In genomic region chr15:54289590-54290136, GRCh38 we compare ENCODE assay signal across 18 cellular contexts.
DNase-seq lines count a peak whose midpoint lies in the region; ATAC-seq, FAIRE-seq and TF ChIP-seq lines count a peak whose summit lies in the region.
"Had no signal": no experiment of that assay in that cellular context is flagged by ENCODE, and none has a peak within 500 bp of the region (broad histone marks: within the 10 kb centered on the region; RNA-seq: fewer than 3 reads in every experiment).

No MANE protein-coding gene starts in this region.

- no peak for TF ChIP-seq RAD21 in GM12878 (IDR thresholded peaks at IDR 0.05; ENCODE audit: insufficient read depth, low read depth, low read length)

- BruUV-seq in GM12878 (replicated peaks; lab: Mats Ljungman, UMichigan) (no TSS peak), MCF 10A (replicated peaks; lab: Mats Ljungman, UMichigan) (no TSS peak)

- H3K4me1 Mint-ChIP-seq in natural killer cell treated with Interleukin-12 subunit alpha and Interleukin-12 subunit beta and Interleukin-15 and Interleukin-18, amount 100 ng/mL, for 72 hours (ENCODE audit: low read depth in 2 of 2), result no peaks in the 10 kb centered on the region
- H3K4me1 Mint-ChIP-seq in natural killer cell, result no peaks in the 10 kb centered on the region
- no peaks in the 10 kb centered on the region for H3K4me1 Mint-ChIP-seq in activated CD8-positive, alpha-beta T cell treated with anti-CD3 and anti-CD28 coated beads, Interleukin-2, amount 10 ng/mL, durations not matched to agents 7 days and 5 days (ENCODE audit: low read depth)
- no peaks in the 10 kb centered on the region for H3K4me1 Mint-ChIP-seq in MCF 10A (ENCODE audit: insufficient read depth, unreplicated experiment)

- H3K4me3 ChIP-seq in GM12878 (no peak overlapping the region), coronary artery (no peak overlapping the region)
- H3K4me3 ChIP-seq: cardiac muscle cell, right atrium auricular region, SJCRH30, uterus had no signal

- no peak overlapping the region for H3K9ac ChIP-seq in GM12878 (ENCODE audit: control insufficient read depth, insufficient read depth, low read length)

- no peaks in the 10 kb centered on the region for H3K27me3 Mint-ChIP-seq in natural killer cell treated with Interleukin-12 subunit alpha and Interleukin-12 subunit beta and Interleukin-15 and Interleukin-18, amount 100 ng/mL, for 72 hours
- H3K27me3 Mint-ChIP-seq in natural killer cell (ENCODE audit: low read depth in 2 of 2) (no peaks in the 10 kb centered on the region), MCF 10A (ENCODE audit: insufficient read depth, unreplicated experiment) (no peaks in the 10 kb centered on the region)
- no peaks in the 10 kb centered on the region for H3K27me3 Mint-ChIP-seq in activated CD8-positive, alpha-beta T cell treated with anti-CD3 and anti-CD28 coated beads, Interleukin-2, amount 10 ng/mL, durations not matched to agents 7 days and 5 days (ENCODE audit: low read depth)
- H3K27me3 Mint-ChIP-seq: activated CD8-positive, alpha-beta memory T cell treated with anti-CD3 and anti-CD28 coated beads, Interleukin-2, amount 10 ng/mL, durations not matched to agents 7 days and 5 days had no signal

- no peak overlapping the region for H2AFZ ChIP-seq in GM12878 (ENCODE audit: control insufficient read depth, low read depth, low read length)

- no peak overlapping the region for H3K4me3 Mint-ChIP-seq in natural killer cell treated with Interleukin-12 subunit alpha and Interleukin-12 subunit beta and Interleukin-15 and Interleukin-18, amount 100 ng/mL, for 72 hours
- H3K4me3 Mint-ChIP-seq in natural killer cell (no peak overlapping the region), MCF 10A (ENCODE audit: unreplicated experiment) (no peak overlapping the region)
- no peak overlapping the region for H3K4me3 Mint-ChIP-seq in activated CD8-positive, alpha-beta T cell treated with anti-CD3 and anti-CD28 coated beads, Interleukin-2, amount 10 ng/mL, durations not matched to agents 7 days and 5 days
- H3K4me3 Mint-ChIP-seq: activated CD8-positive, alpha-beta memory T cell treated with anti-CD3 and anti-CD28 coated beads, Interleukin-2, amount 10 ng/mL, durations not matched to agents 7 days and 5 days; activated naive CD8-positive, alpha-beta T cell had no signal

- RAD21 ChIA-PET in GM12878 (lab: Charles Lee; ENCODE audit: unreplicated experiment), result interaction anchor here (0.7 to 5.9 kb wide), 29 partner anchors 9 to 326 kb away, joined by 3 to 65 read pairs (median 6); no protein-coding TSS in a partner anchor

- no peak overlapping the region for H3K27ac Mint-ChIP-seq in natural killer cell treated with Interleukin-12 subunit alpha and Interleukin-12 subunit beta and Interleukin-15 and Interleukin-18, amount 100 ng/mL, for 72 hours
- no peak overlapping the region for H3K27ac Mint-ChIP-seq in natural killer cell
- H3K27ac Mint-ChIP-seq in activated CD8-positive, alpha-beta T cell treated with anti-CD3 and anti-CD28 coated beads, Interleukin-2, amount 10 ng/mL, durations not matched to agents 7 days and 5 days, result no peak overlapping the region
- H3K27ac Mint-ChIP-seq in MCF 10A (ENCODE audit: low read depth, unreplicated experiment), result no peak overlapping the region
- H3K27ac Mint-ChIP-seq: activated CD8-positive, alpha-beta memory T cell treated with anti-CD3 and anti-CD28 coated beads, Interleukin-2, amount 10 ng/mL, durations not matched to agents 7 days and 5 days; activated naive CD8-positive, alpha-beta T cell had no signal

- H3K4me1 ChIP-seq in GM12878 (ENCODE audit: control insufficient read depth, insufficient read depth, low read length), result no peaks in the 10 kb centered on the region
- H3K4me1 ChIP-seq: right atrium auricular region, SJCRH30, uterus had no signal

- in situ Hi-C loops in GM12878 (cut with MboI), result no loop called here

- TF ChIP-seq CTCF in natural killer cell (IDR thresholded peaks at IDR 0.05), result no peak
- TF ChIP-seq CTCF in GM12878 (IDR thresholded peaks at IDR 0.05 in 2 of 3, conservative IDR thresholded peaks at IDR 0.05 in 1 of 3; ENCODE audit: control insufficient read depth in 2 of 3, extremely low read depth in 1 of 3, insufficient read depth in 1 of 3, low read depth in 3 of 3, low read length in 3 of 3), result no peak
- no peak for TF ChIP-seq CTCF in MCF 10A (IDR thresholded peaks at IDR 0.05; ENCODE audit: unreplicated experiment)
- TF ChIP-seq CTCF in coronary artery (IDR thresholded peaks at IDR 0.05), result no peak

- no peaks in the 10 kb centered on the region for H3K79me2 ChIP-seq in GM12878 (ENCODE audit: control insufficient read depth, insufficient read depth, low read length)

- FAIRE-seq in GM12878 (lab: Jason Lieb, UNC), result no peak
- FAIRE-seq: endometrium had no signal

- peak; percentile 75 to 91; a peak in 3 of 4 replicates for TF ChIP-seq EP300 in GM12878 (IDR thresholded peaks at IDR 0.05; ENCODE audit: borderline replicate concordance in 1 of 2, control insufficient read depth in 1 of 2, low read depth in 2 of 2, low read length in 2 of 2)

- no peaks in the 10 kb centered on the region for H3K27me3 ChIP-seq in GM12878 (replicated peaks in 1 of 2; ENCODE audit: control insufficient read depth in 2 of 2, insufficient read depth in 2 of 2, low read length in 1 of 2)
- H3K27me3 ChIP-seq: cardiac muscle cell, right atrium auricular region, SJCRH30, uterus had no signal

- H3K9me3 Mint-ChIP-seq in natural killer cell treated with Interleukin-12 subunit alpha and Interleukin-12 subunit beta and Interleukin-15 and Interleukin-18, amount 100 ng/mL, for 72 hours, result no peaks in the 10 kb centered on the region
- H3K9me3 Mint-ChIP-seq in natural killer cell (peaks cover 0 to 5% of the 10 kb centered on the region in 2 donors), MCF 10A (ENCODE audit: unreplicated experiment) (no peaks in the 10 kb centered on the region)
- no peaks in the 10 kb centered on the region for H3K9me3 Mint-ChIP-seq in activated CD8-positive, alpha-beta T cell treated with anti-CD3 and anti-CD28 coated beads, Interleukin-2, amount 10 ng/mL, durations not matched to agents 7 days and 5 days (ENCODE audit: insufficient read depth)

- intact Hi-C loops in natural killer cell (cut with micrococcal nuclease) (no loop called here), GM12878 (cut with micrococcal nuclease; ENCODE audit: unreplicated experiment) (loop anchor here (1.0 to 10.0 kb wide), 9 partner anchors 9 to 815 kb away; partner anchors contain the start of gene UNC13C), MCF 10A (cut with micrococcal nuclease) (no loop called here)

- H3K9me3 ChIP-seq in GM12878 (replicated peaks; ENCODE audit: control insufficient read depth, insufficient read depth, low read length), result no peaks in the 10 kb centered on the region
- H3K9me3 ChIP-seq: right atrium auricular region, SJCRH30, uterus had no signal

- CTCF ChIA-PET in GM12878 (lab: Yijun Ruan, JAX) (interaction anchor here (0.8 to 7.0 kb wide), 10 partner anchors 9 to 326 kb away, joined by 3 to 35 read pairs (median 4); no protein-coding TSS in a partner anchor), MCF 10A (lab: Yijun Ruan, JAX) (no interaction called here)
- CTCF ChIA-PET in activated CD8-positive, alpha-beta T cell treated with anti-CD3 and anti-CD28 coated beads, Interleukin-2, amount 10 ng/mL, durations not matched to agents 7 days and 5 days (lab: Charles Lee), result no interaction called here

- no peaks in the 10 kb centered on the region for H4K20me1 ChIP-seq in GM12878 (ENCODE audit: control insufficient read depth, insufficient read depth)

- TF ChIP-seq POLR2A in GM12878 (IDR thresholded peaks at IDR 0.05; ENCODE audit: low read depth, low read length), result no peak

- H3K4me2 ChIP-seq in GM12878 (ENCODE audit: control insufficient read depth, insufficient read depth), result no peak overlapping the region

- ATAC-seq in natural killer cell treated with Interleukin-12 subunit alpha and Interleukin-12 subunit beta and Interleukin-15 and Interleukin-18, amount 100 ng/mL, for 72 hours, result peak; percentile 32 to 56
- ATAC-seq in natural killer cell (no peak), GM21825 (IDR thresholded peaks at IDR 0.05; ENCODE audit: unreplicated experiment) (peak; percentile 73), HG03280 (IDR thresholded peaks at IDR 0.05; ENCODE audit: unreplicated experiment) (peak; percentile 80), GM12878 (peak; percentile 85)
- no peak for ATAC-seq in activated CD8-positive, alpha-beta T cell treated with anti-CD3 and anti-CD28 coated beads, Interleukin-2, amount 10 ng/mL, durations not matched to agents 7 days and 5 days
- ATAC-seq: activated CD8-positive, alpha-beta memory T cell treated with anti-CD3 and anti-CD28 coated beads, Interleukin-2, amount 10 ng/mL, durations not matched to agents 7 days and 5 days had no signal

- SMC1A ChIA-PET in GM12878 (lab: Charles Lee; ENCODE audit: uncharacterized antibody, unreplicated experiment), result interaction anchor here (0.6 to 5.9 kb wide), 42 partner anchors 8 to 818 kb away, joined by 3 to 64 read pairs (median 5); no protein-coding TSS in a partner anchor

- WGBS in GM12878 (ENCODE audit: insufficient coverage, insufficient replicate concordance, low lambda C conversion rate, missing lambda C conversion rate), result 3% methylated on average over 4 of the region's 4 CpGs

- no peak for DNase-seq in natural killer cell treated with Interleukin-12 subunit alpha and Interleukin-12 subunit beta and Interleukin-15 and Interleukin-18, amount 100 ng/mL, for 72 hours (ENCODE audit: low spot score)
- DNase-seq in natural killer cell (no peak), GM12878 (ENCODE audit: low read depth, low spot score) (peak; percentile 77), MCF 10A (ENCODE audit: unreplicated experiment) (no peak), coronary artery (ENCODE audit: low spot score) (no peak)
- DNase-seq in activated CD8-positive, alpha-beta T cell treated with anti-CD3 and anti-CD28 coated beads, Interleukin-2, amount 10 ng/mL, durations not matched to agents 7 days and 5 days, result no peak
- DNase-seq: activated CD8-positive, alpha-beta memory T cell treated with anti-CD3 and anti-CD28 coated beads, Interleukin-2, amount 10 ng/mL, durations not matched to agents 7 days and 5 days; KBM-7; NCI-H187 treated with DMSO at 0.1 percent for 48 hours; SJCRH30; stimulated activated CD4-positive, alpha-beta T cell treated with anti-CD3 and anti-CD28 coated beads, Interleukin-2, amount 100 ng/mL, for 24 hours; uterus had no signal

- POLR2A ChIA-PET in GM12878 (lab: Charles Lee), result interaction anchor here (1.1 to 1.7 kb wide), 3 partner anchors 137 to 226 kb away, joined by 3 to 6 read pairs (median 4); no protein-coding TSS in a partner anchor
- POLR2A ChIA-PET in activated CD8-positive, alpha-beta T cell treated with anti-CD3 and anti-CD28 coated beads, Interleukin-2, amount 10 ng/mL, durations not matched to agents 7 days and 5 days (lab: Charles Lee), result no interaction called here
- POLR2A ChIA-PET in MCF 10A (lab: Yijun Ruan, JAX), result no interaction called here

- no peaks in the 10 kb centered on the region for H3K36me3 ChIP-seq in GM12878 (ENCODE audit: control insufficient read depth in 2 of 2, insufficient read depth in 2 of 2, low read length in 1 of 2)
- H3K36me3 ChIP-seq: cardiac muscle cell, right atrium auricular region, SJCRH30, uterus had no signal

- H3K27ac ChIP-seq in GM12878 (ENCODE audit: control insufficient read depth, insufficient read depth) (no peak overlapping the region), coronary artery (no peak overlapping the region)
- H3K27ac ChIP-seq: cardiac muscle cell, right atrium auricular region, SJCRH30, uterus had no signal

- no peaks in the 10 kb centered on the region for H3K36me3 Mint-ChIP-seq in natural killer cell treated with Interleukin-12 subunit alpha and Interleukin-12 subunit beta and Interleukin-15 and Interleukin-18, amount 100 ng/mL, for 72 hours
- H3K36me3 Mint-ChIP-seq in natural killer cell, result no peaks in the 10 kb centered on the region
- H3K36me3 Mint-ChIP-seq in activated CD8-positive, alpha-beta T cell treated with anti-CD3 and anti-CD28 coated beads, Interleukin-2, amount 10 ng/mL, durations not matched to agents 7 days and 5 days (ENCODE audit: low read depth), result no peaks in the 10 kb centered on the region
- no peaks in the 10 kb centered on the region for H3K36me3 Mint-ChIP-seq in MCF 10A (ENCODE audit: insufficient read depth, unreplicated experiment)
- H3K36me3 Mint-ChIP-seq: activated CD8-positive, alpha-beta memory T cell treated with anti-CD3 and anti-CD28 coated beads, Interleukin-2, amount 10 ng/mL, durations not matched to agents 7 days and 5 days; activated naive CD8-positive, alpha-beta T cell had no signal

Comparison
In these comparisons a context has a peak if more than half of its experiments do, and no peak if none do; other contexts are left out.
1. ATAC-seq: peak in natural killer cell treated with Interleukin-12 subunit alpha and Interleukin-12 subunit beta and Interleukin-15 and Interleukin-18, amount 100 ng/mL, for 72 hours (2 of 2), GM21825 (single experiment), HG03280 (single experiment) and GM12878 (single experiment); none in natural killer cell (0 of 3) and activated CD8-positive, alpha-beta T cell treated with anti-CD3 and anti-CD28 coated beads, Interleukin-2, amount 10 ng/mL, durations not matched to agents 7 days and 5 days (single experiment).